Comparison of ENCODE assay signal across 37 cellular contexts in genomic region chr17:18978655-18979054, GRCh38. TPM values are rescaled to one million over a fixed set of nuclear protein-coding genes. Genes with fewer than 3 reads are reported as not detected.
"Had no signal": no experiment of that assay in that cellular context is flagged by ENCODE, and none has a peak within 500 bp of the region (broad histone marks: within the 10 kb centered on the region; RNA-seq: fewer than 3 reads in every experiment).

No MANE protein-coding gene starts in this region.

- H3K4me3 ChIP-seq: adrenal gland, ascending aorta, body of pancreas, breast epithelium, cardiac muscle cell had no signal

- H3K27me3 ChIP-seq: adrenal gland, ascending aorta, body of pancreas, brain microvascular endothelial cell, breast epithelium, cardiac muscle cell had no signal

- H3K4me1 ChIP-seq: adrenal gland, ascending aorta, breast epithelium had no signal

- FAIRE-seq: astrocyte had no signal

- H3K36me3 ChIP-seq: adrenal gland, breast epithelium, cardiac muscle cell had no signal

- H3K27ac ChIP-seq: adrenal gland, ascending aorta, body of pancreas, brain microvascular endothelial cell, breast epithelium, cardiac muscle cell had no signal

- DNase-seq: activated effector memory CD4-positive, alpha-beta T cell treated with anti-CD3 and anti-CD28 coated beads, Interleukin-2, amount 50 U/mL, for 16 hours; activated effector memory CD4-positive, alpha-beta T cell treated with Interleukin-2 at 50 U/mL for 16 hours; activated gamma-delta T cell; activated gamma-delta T cell treated with Interleukin-2 at 50 U/mL for 16 hours; activated naive CD4-positive, alpha-beta T cell; activated naive CD4-positive, alpha-beta T cell treated with anti-CD3 and anti-CD28 coated beads for 36 hours; activated naive CD4-positive, alpha-beta T cell treated with anti-CD3 and anti-CD28 coated beads, Interleukin-2, amount 10 ng/mL, durations not matched to agents 7 days and 5 days; activated naive CD4-positive, alpha-beta T cell treated with anti-CD3 and anti-CD28 coated beads, Interleukin-2, amount 50 U/mL, for 16 hours; activated naive CD4-positive, alpha-beta T cell treated with Interleukin-2 at 50 U/mL for 16 hours; activated naive CD8-positive, alpha-beta T cell treated with anti-CD3 and anti-CD28 coated beads for 36 hours; activated naive CD8-positive, alpha-beta T cell treated with anti-CD3 and anti-CD28 coated beads, Interleukin-2, amount 10 ng/mL, durations not matched to agents 7 days and 5 days; activated naive CD8-positive, alpha-beta T cell treated with anti-CD3 and anti-CD28 coated beads, Interleukin-2, amount 50 U/mL, for 24 hours; activated T-cell treated with anti-CD3 and anti-CD28 coated beads, Interleukin-2, amount 50 U/mL, for 1 hour; activated T-cell treated with anti-CD3 and anti-CD28 coated beads, Interleukin-2, amount 50 U/mL, for 24 hours; activated T-cell treated with anti-CD3 and anti-CD28 coated beads, Interleukin-2, amount 50 U/mL, for 4 hours; activated T-cell treated with anti-CD3 and anti-CD28 coated beads, Interleukin-2, amount 50 U/mL, for 48 hours; activated T-cell treated with anti-CD3 and anti-CD28 coated beads, Interleukin-2, amount 50 U/mL, for 72 hours; adrenal gland; amniotic stem cell; amygdala; anterior cingulate cortex; aorta; body of pancreas; brain microvascular endothelial cell; caudate nucleus; central memory CD4-positive, alpha-beta T cell; cerebellar nuclear complex had no signal

- H3K9me3 ChIP-seq: adrenal gland, ascending aorta, body of pancreas, breast epithelium had no signal

- ATAC-seq: activated naive CD4-positive, alpha-beta T cell treated with anti-CD3 and anti-CD28 coated beads, Interleukin-2, amount 50 U/mL, for 72 hours; activated naive CD8-positive, alpha-beta T cell treated with anti-CD3 and anti-CD28 coated beads, Interleukin-2, amount 50 U/mL, for 24 hours; activated T-cell treated with anti-CD3 and anti-CD28 coated beads, Interleukin-2, amount 50 U/mL, for 4 hours; activated T-cell treated with anti-CD3 and anti-CD28 coated beads, Interleukin-2, amount 50 U/mL, for 72 hours; activated T-helper 17 cell treated with anti-CD3 and anti-CD28 coated beads, Interleukin-2, amount 50 U/mL, for 72 hours; body of pancreas had no signal

RNA-seq across cellular contexts. Expression of gene SLC5A10, which starts 26.7 kb away (rescaled TPM):
- total RNA-seq: activated naive CD4-positive, alpha-beta T cell treated with anti-CD3 and anti-CD28 coated beads for 36 hours; activated naive CD4-positive, alpha-beta T cell treated with anti-CD3 and anti-CD28 coated beads, Interleukin-2, amount 50 U/mL, for 72 hours; activated naive CD8-positive, alpha-beta T cell treated with anti-CD3 and anti-CD28 coated beads for 36 hours; activated naive CD8-positive, alpha-beta T cell treated with anti-CD3 and anti-CD28 coated beads, Interleukin-2, amount 10 ng/mL, durations not matched to agents 7 days and 5 days; activated T-cell treated with anti-CD3 and anti-CD28 coated beads, Interleukin-2, amount 50 U/mL, for 4 hours; activated T-cell treated with anti-CD3 and anti-CD28 coated beads, Interleukin-2, amount 50 U/mL, for 72 hours; activated T-helper 1 cell treated with anti-CD3 and anti-CD28 coated beads, Interleukin-12 subunit alpha, Interleukin-12 subunit beta, Interleukin-2, Interleukin-4 antibody, amounts not matched to agents 30 ng/mL and 10 ng/mL and 1 ng/mL, durations not matched to agents 14 hours and 24 hours and 36 hours; activated T-helper 17 cell treated with anti-CD3 and anti-CD28 coated beads, Interleukin-2, amount 50 U/mL, for 72 hours; activated T-helper 2 cell treated with anti-CD3 and anti-CD28 coated beads, Interferon-gamma antibody, Interleukin-2, Interleukin-4, amounts not matched to agents 10 μg/mL and 5 μg/mL and 100 μg/mL, durations not matched to agents 14 hours and 24 hours and 36 hours; aorta; ascending aorta; body of pancreas; bronchial epithelial cell; chondrocyte had no signal
- polyA plus RNA-seq: cardiac muscle cell had no signal
